In the genomic region with DNA sequence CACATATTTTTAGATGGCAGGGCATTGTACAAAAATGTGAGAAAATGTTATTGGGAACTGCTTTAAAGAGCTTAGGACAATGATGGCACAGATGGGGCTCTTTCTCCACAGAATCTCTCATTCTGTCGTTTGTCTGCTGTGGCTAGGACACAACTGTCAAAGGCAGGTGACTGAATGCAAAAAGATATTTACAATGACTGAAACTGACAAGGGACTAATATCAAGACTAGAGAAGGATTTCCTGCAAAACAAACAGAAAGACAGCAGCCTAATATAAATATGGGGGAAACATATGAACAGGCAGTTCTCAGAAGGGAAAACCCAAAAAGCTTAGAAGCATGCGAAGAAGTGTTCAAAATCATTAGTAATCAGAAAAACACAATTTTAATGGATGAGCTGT, we compare ENCODE assay signal across 2 cellular contexts.
TF ChIP-seq lines count a peak whose summit lies in the region.

No MANE protein-coding gene starts in this region.

TF ChIP-seq in A549, 52 proteins besides CTCF, POLR2A, EP300 and RAD21 (continued from another document):
- TF ChIP-seq, protein P1, sequence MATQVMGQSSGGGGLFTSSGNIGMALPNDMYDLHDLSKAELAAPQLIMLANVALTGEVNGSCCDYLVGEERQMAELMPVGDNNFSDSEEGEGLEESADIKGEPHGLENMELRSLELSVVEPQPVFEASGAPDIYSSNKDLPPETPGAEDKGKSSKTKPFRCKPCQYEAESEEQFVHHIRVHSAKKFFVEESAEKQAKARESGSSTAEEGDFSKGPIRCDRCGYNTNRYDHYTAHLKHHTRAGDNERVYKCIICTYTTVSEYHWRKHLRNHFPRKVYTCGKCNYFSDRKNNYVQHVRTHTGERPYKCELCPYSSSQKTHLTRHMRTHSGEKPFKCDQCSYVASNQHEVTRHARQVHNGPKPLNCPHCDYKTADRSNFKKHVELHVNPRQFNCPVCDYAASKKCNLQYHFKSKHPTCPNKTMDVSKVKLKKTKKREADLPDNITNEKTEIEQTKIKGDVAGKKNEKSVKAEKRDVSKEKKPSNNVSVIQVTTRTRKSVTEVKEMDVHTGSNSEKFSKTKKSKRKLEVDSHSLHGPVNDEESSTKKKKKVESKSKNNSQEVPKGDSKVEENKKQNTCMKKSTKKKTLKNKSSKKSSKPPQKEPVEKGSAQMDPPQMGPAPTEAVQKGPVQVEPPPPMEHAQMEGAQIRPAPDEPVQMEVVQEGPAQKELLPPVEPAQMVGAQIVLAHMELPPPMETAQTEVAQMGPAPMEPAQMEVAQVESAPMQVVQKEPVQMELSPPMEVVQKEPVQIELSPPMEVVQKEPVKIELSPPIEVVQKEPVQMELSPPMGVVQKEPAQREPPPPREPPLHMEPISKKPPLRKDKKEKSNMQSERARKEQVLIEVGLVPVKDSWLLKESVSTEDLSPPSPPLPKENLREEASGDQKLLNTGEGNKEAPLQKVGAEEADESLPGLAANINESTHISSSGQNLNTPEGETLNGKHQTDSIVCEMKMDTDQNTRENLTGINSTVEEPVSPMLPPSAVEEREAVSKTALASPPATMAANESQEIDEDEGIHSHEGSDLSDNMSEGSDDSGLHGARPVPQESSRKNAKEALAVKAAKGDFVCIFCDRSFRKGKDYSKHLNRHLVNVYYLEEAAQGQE (IDR thresholded peaks at IDR 0.05), result no peak
- TF ChIP-seq TP53 (CRISPR knock-in tag; IDR thresholded peaks at IDR 0.05) (no peak), ZSCAN20 (CRISPR knock-in tag; IDR thresholded peaks at IDR 0.05) (no peak)
- TF ChIP-seq, protein P2, sequence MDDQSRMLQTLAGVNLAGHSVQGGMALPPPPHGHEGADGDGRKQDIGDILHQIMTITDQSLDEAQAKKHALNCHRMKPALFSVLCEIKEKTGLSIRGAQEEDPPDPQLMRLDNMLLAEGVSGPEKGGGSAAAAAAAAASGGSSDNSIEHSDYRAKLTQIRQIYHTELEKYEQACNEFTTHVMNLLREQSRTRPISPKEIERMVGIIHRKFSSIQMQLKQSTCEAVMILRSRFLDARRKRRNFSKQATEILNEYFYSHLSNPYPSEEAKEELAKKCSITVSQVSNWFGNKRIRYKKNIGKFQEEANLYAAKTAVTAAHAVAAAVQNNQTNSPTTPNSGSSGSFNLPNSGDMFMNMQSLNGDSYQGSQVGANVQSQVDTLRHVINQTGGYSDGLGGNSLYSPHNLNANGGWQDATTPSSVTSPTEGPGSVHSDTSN (IDR thresholded peaks at IDR 0.05), result no peak

TF ChIP-seq in H1, 55 proteins besides CTCF, POLR2A, EP300 and RAD21 (continued from another document):
- TF ChIP-seq, protein P3, sequence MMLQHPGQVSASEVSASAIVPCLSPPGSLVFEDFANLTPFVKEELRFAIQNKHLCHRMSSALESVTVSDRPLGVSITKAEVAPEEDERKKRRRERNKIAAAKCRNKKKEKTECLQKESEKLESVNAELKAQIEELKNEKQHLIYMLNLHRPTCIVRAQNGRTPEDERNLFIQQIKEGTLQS (IDR thresholded peaks at IDR 0.05; ENCODE audit: insufficient read depth, low read depth, low read length), result no peak
- no peak for TF ChIP-seq MAFK (IDR thresholded peaks at IDR 0.05; ENCODE audit: low read depth, low read length)
